In the genomic region with DNA sequence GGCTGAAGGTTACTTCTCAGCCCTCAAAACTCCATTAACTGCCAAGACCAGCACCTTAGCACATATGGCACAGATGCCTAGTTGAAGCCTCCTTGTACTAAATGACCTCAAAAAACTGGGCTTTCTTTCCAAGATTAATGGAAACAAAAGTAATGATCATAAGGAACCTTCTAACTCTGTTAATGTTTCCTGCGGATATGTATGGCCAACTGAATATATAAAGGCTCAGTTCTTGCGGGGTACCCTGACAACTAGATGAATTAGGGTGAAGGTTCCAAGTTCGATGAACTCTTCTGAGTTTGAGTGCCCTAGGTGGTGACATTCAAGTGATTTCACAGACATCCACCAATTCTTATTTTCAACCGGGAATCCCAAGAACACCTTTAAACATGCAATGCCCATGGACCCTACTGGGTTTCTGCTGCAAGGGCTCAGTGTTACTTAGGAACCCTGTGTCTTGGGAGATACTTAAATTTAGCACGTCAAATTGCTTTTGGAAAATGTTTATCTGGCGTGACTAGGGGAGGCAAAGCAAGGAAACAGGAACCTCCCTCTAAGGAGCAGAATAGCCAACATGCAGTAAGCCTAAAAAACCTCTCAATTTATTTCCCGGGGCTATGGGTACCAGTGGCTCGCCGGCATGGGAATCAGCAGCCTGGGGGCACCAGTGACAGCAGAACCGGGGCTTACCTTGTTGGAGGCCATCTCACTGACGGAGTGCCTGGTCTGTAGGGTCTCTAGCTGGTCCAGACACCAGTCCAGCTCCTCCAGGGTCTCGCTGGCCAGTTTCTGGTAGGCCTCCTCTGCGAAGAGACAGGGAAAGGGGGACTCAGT, we compare ENCODE assay signal across 8 cellular contexts.
DNase-seq lines count a peak whose midpoint lies in the region; ATAC-seq and TF ChIP-seq lines count a peak whose summit lies in the region.

No MANE protein-coding gene starts in this region.

- in situ Hi-C loops in astrocyte of the cerebellum (cut with HindIII; ENCODE audit: low sequenced_read_pairs): no loop called here

- no peak overlapping the region for H3K27ac ChIP-seq in HUES64 (ENCODE audit: low read depth, low read length)
- peak overlapping the region; percentile 92 to 93 for H3K27ac ChIP-seq in left lung
- peak overlapping the region; percentile 79 to 84 for H3K27ac ChIP-seq in tibial artery

- H3K4me3 ChIP-seq in HUES64 (ENCODE audit: low read length): peak overlapping the region; percentile 79
- H3K4me3 ChIP-seq in astrocyte of the cerebellum (ENCODE audit: low read depth, low read length): peak overlapping the region; percentile 59
- peak overlapping the region; percentile 53 to 72 for H3K4me3 ChIP-seq in left lung
- H3K4me3 ChIP-seq in tibial artery: peak overlapping the region; percentile 63 to 79

- H3K9me3 ChIP-seq in HUES64 (ENCODE audit: insufficient read depth, low read depth, low read length): no peaks in the 10 kb centered on the region
- no peaks in the 10 kb centered on the region for H3K9me3 ChIP-seq in left lung
- H3K9me3 ChIP-seq in tibial artery: no peaks in the 10 kb centered on the region

- ATAC-seq in left lung: peak; percentile 1

- TF ChIP-seq CTCF in astrocyte of the cerebellum (IDR thresholded peaks at IDR 0.05; ENCODE audit: low read depth, low read length, missing control alignments) (no peak), left lung (IDR thresholded peaks at IDR 0.05) (no peak), tibial artery (IDR thresholded peaks at IDR 0.05) (no peak)

- peaks cover 46% of the 10 kb centered on the region for H3K27me3 ChIP-seq in HUES64 (ENCODE audit: insufficient read depth, low read length)
- H3K27me3 ChIP-seq in left lung: no peaks in the 10 kb centered on the region
- H3K27me3 ChIP-seq in tibial artery: no peaks in the 10 kb centered on the region

- intact Hi-C loops in left lung (cut with DNase I): no loop called here
- intact Hi-C loops in tibial artery (cut with DNase I; ENCODE audit: low total_unique reads): loop anchor here (10.0 kb wide), 2 partner anchors 114 to 126 kb away; no protein-coding TSS in a partner anchor

- H3K4me1 ChIP-seq in HUES64 (ENCODE audit: insufficient read depth, low read length): peaks cover 15% of the 10 kb centered on the region
- peaks cover 20 to 78% of the 10 kb centered on the region in 2 donors for H3K4me1 ChIP-seq in left lung
- H3K4me1 ChIP-seq in tibial artery: peaks cover 0 to 72% (median 15%) of the 10 kb centered on the region in 4 donors

- DNase-seq in COLO668 (lab: John Stamatoyannopoulos, UW; ENCODE audit: unreplicated experiment): peak; percentile 44
- no peak for DNase-seq in astrocyte of the cerebellum (ENCODE audit: low read depth)
- DNase-seq in left lung: peak in 1 of 2 donors; percentile 39
- peak in 1 of 2 donors; percentile 28 for DNase-seq in tibial artery
- no peak for DNase-seq in occipital lobe (lab: John Stamatoyannopoulos, UW)
- DNase-seq in GF-D8 (lab: John Stamatoyannopoulos, UW): no peak
- no peak for DNase-seq in stimulated activated CD4-positive, alpha-beta T cell treated with anti-CD3 and anti-CD28 coated beads, Interleukin-4, amount 100 ng/mL, for 1 hour

- no peaks in the 10 kb centered on the region for H3K36me3 ChIP-seq in HUES64 (ENCODE audit: insufficient read depth, low read length)
- H3K36me3 ChIP-seq in left lung: no peaks in the 10 kb centered on the region
- H3K36me3 ChIP-seq in tibial artery: no peaks in the 10 kb centered on the region

- peak overlapping the region; percentile 46 for H3K9ac ChIP-seq in HUES64 (ENCODE audit: low read depth, low read length)

- WGBS in HUES64: 21% methylated on average over 13 of the region's 13 CpGs
